1 cellular context compared by ENCODE assay signal in genomic region chr19:43634877-43635560, GRCh38.
TF ChIP-seq lines count a peak whose summit lies in the region.

No MANE protein-coding gene starts in this region.

TF ChIP-seq in HepG2, 621 proteins besides CTCF, POLR2A, EP300 and RAD21 (continued from another document and continues in another):
- peak; percentile 75 for TF ChIP-seq ZNF687 (CRISPR knock-in tag; IDR thresholded peaks at IDR 0.05)
- no peak for TF ChIP-seq ZNF235 (CRISPR knock-in tag; IDR thresholded peaks at IDR 0.05; ENCODE audit: borderline replicate concordance)
- TF ChIP-seq PCBP2 (optimal IDR thresholded peaks at IDR 0.05; ENCODE audit: low read depth, low read length, poor library complexity, severe bottlenecking), result no peak
- no peak for TF ChIP-seq TBL1XR1 (IDR thresholded peaks at IDR 0.05; ENCODE audit: borderline replicate concordance, low read length, partially characterized antibody)
- TF ChIP-seq ZBTB3 (CRISPR knock-in tag; IDR thresholded peaks at IDR 0.05; ENCODE audit: borderline replicate concordance, low read depth), result no peak
- TF ChIP-seq ZNF414 (CRISPR knock-in tag; IDR thresholded peaks at IDR 0.05), result 0 out of 2 replicates have a peak, but pooled peaks have one; percentile 56
- TF ChIP-seq MTA1 (CRISPR knock-in tag; IDR thresholded peaks at IDR 0.05; ENCODE audit: borderline replicate concordance), result peak; percentile 70; the same call in 1 of the 2 replicates
- TF ChIP-seq ZNF10 (CRISPR knock-in tag; IDR thresholded peaks at IDR 0.05; ENCODE audit: borderline replicate concordance, low read depth), result no peak
- no peak for TF ChIP-seq BRF2 (CRISPR knock-in tag; IDR thresholded peaks at IDR 0.05)
- TF ChIP-seq TEAD2 (CRISPR knock-in tag; IDR thresholded peaks at IDR 0.05), result no peak
- TF ChIP-seq ZNF891 (CRISPR knock-in tag; IDR thresholded peaks at IDR 0.05), result 0 out of 2 replicates have a peak, but pooled peaks have one; percentile 41
- no peak for TF ChIP-seq MLLT10 (CRISPR knock-in tag; IDR thresholded peaks at IDR 0.05)
- TF ChIP-seq ZNF607 (CRISPR knock-in tag; IDR thresholded peaks at IDR 0.05; ENCODE audit: borderline replicate concordance), result no peak
- no peak for TF ChIP-seq EED (CRISPR knock-in tag; IDR thresholded peaks at IDR 0.05)
- TF ChIP-seq TBP (CRISPR knock-in tag; IDR thresholded peaks at IDR 0.05), result no peak
- TF ChIP-seq ZNF563 (CRISPR knock-in tag; IDR thresholded peaks at IDR 0.05), result no peak; the same call in 1 of the 2 replicates
- TF ChIP-seq NCOA2 (CRISPR knock-in tag; IDR thresholded peaks at IDR 0.05), result no peak; the same call in 1 of the 2 replicates
- no peak for TF ChIP-seq SETDB1 (CRISPR knock-in tag; IDR thresholded peaks at IDR 0.05; ENCODE audit: borderline replicate concordance)
- TF ChIP-seq ARID4A (CRISPR knock-in tag; IDR thresholded peaks at IDR 0.05; ENCODE audit: borderline replicate concordance), result no peak; the same call in 1 of the 2 replicates
- no peak for TF ChIP-seq DDIT3 (CRISPR knock-in tag; IDR thresholded peaks at IDR 0.05)
- TF ChIP-seq BORCS8-MEF2B (CRISPR knock-in tag; IDR thresholded peaks at IDR 0.05), result no peak
- no peak for TF ChIP-seq SATB2 (CRISPR knock-in tag; IDR thresholded peaks at IDR 0.05)
- no peak for TF ChIP-seq JUN (CRISPR knock-in tag; IDR thresholded peaks at IDR 0.05)
- no peak for TF ChIP-seq HOXA7 (CRISPR knock-in tag; IDR thresholded peaks at IDR 0.05)
- TF ChIP-seq SYNCRIP (IDR thresholded peaks at IDR 0.05; ENCODE audit: insufficient read depth, low read depth, low read length), result no peak
- TF ChIP-seq ZNF460 (CRISPR knock-in tag; IDR thresholded peaks at IDR 0.05; ENCODE audit: borderline replicate concordance), result no peak
- TF ChIP-seq ZFP36L1 (CRISPR knock-in tag; IDR thresholded peaks at IDR 0.05), result 0 out of 2 replicates have a peak, but pooled peaks have one; percentile 49
- TF ChIP-seq IKZF5 (CRISPR knock-in tag; IDR thresholded peaks at IDR 0.05), result peak; percentile 59; the same call in 1 of the 2 replicates
- TF ChIP-seq HES4 (CRISPR knock-in tag; IDR thresholded peaks at IDR 0.05; ENCODE audit: borderline replicate concordance), result no peak
- no peak for TF ChIP-seq ZNF552 (CRISPR knock-in tag; IDR thresholded peaks at IDR 0.05; ENCODE audit: borderline replicate concordance)
- TF ChIP-seq ZNF142 (CRISPR knock-in tag; IDR thresholded peaks at IDR 0.05), result no peak
- TF ChIP-seq MTF2 (CRISPR knock-in tag; IDR thresholded peaks at IDR 0.05; ENCODE audit: borderline replicate concordance), result no peak
- TF ChIP-seq FOXO1 (CRISPR knock-in tag; IDR thresholded peaks at IDR 0.05), result 0 out of 2 replicates have a peak, but pooled peaks have one; percentile 40
- no peak; the same call in 1 of the 2 replicates for TF ChIP-seq ZNF710 (CRISPR knock-in tag; IDR thresholded peaks at IDR 0.05; ENCODE audit: borderline replicate concordance)
